31 cellular contexts compared by ENCODE assay signal in genomic region chr7:122455108-122455507, GRCh38.
"Had no signal": no experiment of that assay in that cellular context is flagged by ENCODE, and none has a peak within 500 bp of the region (broad histone marks: within the 10 kb centered on the region; RNA-seq: fewer than 3 reads in every experiment).

No MANE protein-coding gene starts in this region.

- H3K4me2 ChIP-seq: hepatocyte had no signal

- H3K9me3 Mint-ChIP-seq: T-helper 2 cell treated with Interferon-gamma antibody and Interleukin-4, amounts not matched to agents 5 μg/mL and 100 μg/mL, for 36 hours had no signal

- H3K4me1 Mint-ChIP-seq: activated CD4-positive, alpha-beta T cell treated with anti-CD3 and anti-CD28 coated beads for 36 hours; central memory CD8-positive, alpha-beta T cell; stimulated activated memory B cell treated with anti-CD40 and anti-IgM and Interleukin-4, amounts not matched to agents 10 μg/mL and 1 μg/mL and 100 μg/mL, for 72 hours had no signal

- H3K27ac Mint-ChIP-seq: activated CD4-positive, alpha-beta T cell treated with anti-CD3 and anti-CD28 coated beads for 36 hours; activated naive CD4-positive, alpha-beta T cell treated with anti-CD3 and anti-CD28 coated beads, Interleukin-2, amount 50 U/mL, for 72 hours; activated T-cell treated with anti-CD3 and anti-CD28 coated beads, Interleukin-2, amount 50 U/mL, for 72 hours; natural killer cell treated with Interleukin-12 subunit alpha and Interleukin-12 subunit beta and Interleukin-15 and Interleukin-18, amount 100 ng/mL, for 72 hours; stimulated activated memory B cell treated with anti-CD40 and anti-IgM and Interleukin-4, amounts not matched to agents 10 μg/mL and 1 μg/mL and 100 μg/mL, for 72 hours; T-helper 2 cell treated with Interferon-gamma antibody and Interleukin-4, amounts not matched to agents 5 μg/mL and 100 μg/mL, for 36 hours had no signal

- FAIRE-seq: bronchial epithelial cell, frontal cortex, small intestine had no signal

- H3K27me3 Mint-ChIP-seq: activated CD4-positive, alpha-beta T cell treated with anti-CD3 and anti-CD28 coated beads for 36 hours; central memory CD8-positive, alpha-beta T cell; natural killer cell treated with Interleukin-12 subunit alpha and Interleukin-12 subunit beta and Interleukin-15 and Interleukin-18, amount 100 ng/mL, for 72 hours; stimulated activated memory B cell treated with anti-CD40 and anti-IgM and Interleukin-4, amounts not matched to agents 10 μg/mL and 1 μg/mL and 100 μg/mL, for 72 hours had no signal

- H3K4me1 ChIP-seq: left ventricle myocardium inferior, prostate gland, sigmoid colon, stomach, thyroid gland, upper lobe of left lung, vagina had no signal

- H3K79me2 ChIP-seq: hepatocyte had no signal

- H3K27me3 ChIP-seq: hepatocyte, ovary, sigmoid colon, stomach, thyroid gland, upper lobe of left lung, vagina had no signal

- H3K36me3 Mint-ChIP-seq: activated naive CD4-positive, alpha-beta T cell treated with anti-CD3 and anti-CD28 coated beads, Interleukin-2, amount 50 U/mL, for 72 hours; natural killer cell treated with Interleukin-12 subunit alpha and Interleukin-12 subunit beta and Interleukin-15 and Interleukin-18, amount 100 ng/mL, for 72 hours; stimulated activated memory B cell treated with anti-CD40 and anti-IgM and Interleukin-4, amounts not matched to agents 10 μg/mL and 1 μg/mL and 100 μg/mL, for 72 hours had no signal

- DNase-seq: activated CD4-positive, alpha-beta T cell treated with anti-CD3 and anti-CD28 coated beads for 36 hours; activated CD4-positive, alpha-beta T cell treated with anti-CD3 and anti-CD28 coated beads, Interleukin-2, amount 50 U/mL, for 4 hours; activated CD4-positive, CD25-positive, alpha-beta regulatory T cell; activated naive CD4-positive, alpha-beta T cell; activated T-cell treated with anti-CD3 and anti-CD28 coated beads for 4 hours; activated T-cell treated with anti-CD3 and anti-CD28 coated beads, Interleukin-2, amount 50 U/mL, for 72 hours; effector CD8-positive, alpha-beta T cell; islet precursor cell; left ventricle myocardium inferior; mucosa of descending colon; ovary; retina; sigmoid colon; small intestine; stimulated activated CD4-positive, alpha-beta T cell treated with anti-CD3 and anti-CD28 coated beads, Interleukin-1b, Interleukin-23, amount 100 ng/mL, for 48 hours; stimulated activated CD4-positive, alpha-beta T cell treated with anti-CD3 and anti-CD28 coated beads, Interleukin-4, amount 100 ng/mL, for 4 hours; stimulated activated CD8-positive, alpha-beta memory T cell treated with anti-CD3 and anti-CD28 coated beads, Interleukin-4, amount 100 ng/mL, for 48 hours; stomach; thyroid gland; upper lobe of left lung had no signal

- H3K9me3 ChIP-seq: left ventricle myocardium inferior, mucosa of descending colon, ovary, prostate gland, sigmoid colon, stomach, thyroid gland, upper lobe of left lung, vagina had no signal

- H3K4me3 ChIP-seq: hepatocyte, left ventricle myocardium inferior, lung, mucosa of descending colon, ovary, prostate gland, sigmoid colon, stomach, thyroid gland, upper lobe of left lung, vagina had no signal

- H3K36me3 ChIP-seq: ovary, prostate gland, sigmoid colon, thyroid gland, vagina had no signal

- ATAC-seq: activated CD4-positive, alpha-beta T cell treated with anti-CD3 and anti-CD28 coated beads for 36 hours; activated naive CD4-positive, alpha-beta T cell treated with anti-CD3 and anti-CD28 coated beads, Interleukin-2, amount 50 U/mL, for 72 hours; activated T-cell treated with anti-CD3 and anti-CD28 coated beads, Interleukin-2, amount 50 U/mL, for 72 hours; mucosa of descending colon; natural killer cell treated with Interleukin-12 subunit alpha and Interleukin-12 subunit beta and Interleukin-15 and Interleukin-18, amount 100 ng/mL, for 72 hours; stimulated activated memory B cell treated with anti-CD40 and anti-IgM and Interleukin-4, amounts not matched to agents 10 μg/mL and 1 μg/mL and 100 μg/mL, for 72 hours had no signal

- H2AFZ ChIP-seq: hepatocyte had no signal

- H3K27ac ChIP-seq: hepatocyte, left ventricle myocardium inferior, ovary, prostate gland, sigmoid colon, stomach, thyroid gland, upper lobe of left lung, vagina had no signal

- H3K4me3 Mint-ChIP-seq: activated CD4-positive, alpha-beta T cell treated with anti-CD3 and anti-CD28 coated beads for 36 hours; activated T-cell treated with anti-CD3 and anti-CD28 coated beads, Interleukin-2, amount 50 U/mL, for 72 hours; central memory CD8-positive, alpha-beta T cell; natural killer cell treated with Interleukin-12 subunit alpha and Interleukin-12 subunit beta and Interleukin-15 and Interleukin-18, amount 100 ng/mL, for 72 hours; stimulated activated memory B cell treated with anti-CD40 and anti-IgM and Interleukin-4, amounts not matched to agents 10 μg/mL and 1 μg/mL and 100 μg/mL, for 72 hours; T-helper 2 cell treated with Interferon-gamma antibody and Interleukin-4, amounts not matched to agents 5 μg/mL and 100 μg/mL, for 36 hours had no signal
